Comparison of ENCODE assay signal across 10 cellular contexts in the genomic region with DNA sequence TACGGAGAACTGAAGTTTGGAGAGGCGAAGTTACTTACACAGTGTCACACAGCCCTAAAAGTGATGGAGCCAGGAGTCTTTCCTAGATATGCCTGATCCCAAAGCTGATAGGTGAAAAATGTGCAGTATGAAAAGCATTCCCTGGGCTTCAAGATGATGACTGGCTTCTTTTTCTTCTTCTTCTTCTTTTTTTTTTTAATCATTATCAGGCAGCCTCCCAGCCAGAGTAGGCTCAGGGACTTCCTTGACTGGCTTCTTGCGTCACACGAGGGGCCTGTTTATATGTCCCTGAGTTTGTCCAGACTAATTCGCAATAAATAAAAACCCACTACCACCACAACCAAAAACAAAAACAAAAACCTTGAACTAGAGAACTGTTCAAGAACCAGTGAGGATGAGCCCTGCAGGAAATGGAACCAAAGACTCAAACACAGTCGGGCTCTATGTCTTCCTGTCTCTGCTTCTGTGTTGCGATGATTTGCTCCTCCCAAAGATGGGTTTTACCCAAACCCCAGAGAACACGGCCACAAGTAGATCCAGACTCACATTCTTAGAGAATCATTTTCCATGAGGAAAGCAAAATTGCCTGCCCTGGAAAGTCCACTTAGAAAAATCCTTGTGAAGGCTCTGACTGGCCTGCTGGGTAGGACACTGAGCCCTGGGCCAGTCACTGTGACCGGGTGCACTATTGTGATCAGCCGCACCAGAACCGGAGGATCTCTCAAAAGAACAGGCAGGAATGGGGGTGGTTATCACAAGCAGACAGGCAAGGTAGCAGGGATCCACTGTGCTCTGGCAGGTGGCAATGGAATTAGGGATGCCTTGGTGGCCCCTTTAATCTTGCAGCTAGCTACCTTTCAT. TPM values are rescaled to one million over a fixed set of nuclear protein-coding genes. Genes with fewer than 3 reads are reported as not detected.
DNase-seq lines count a peak whose midpoint lies in the region; ATAC-seq and TF ChIP-seq lines count a peak whose summit lies in the region.
"Had no signal": no experiment of that assay in that cellular context is flagged by ENCODE, and none has a peak within 500 bp of the region (broad histone marks: within the 10 kb centered on the region; RNA-seq: fewer than 3 reads in every experiment).

No MANE protein-coding gene starts in this region.

- no peak overlapping the region for H2AK5ac ChIP-seq in mesenchymal stem cell (ENCODE audit: low read length, severe bottlenecking)

- no peak overlapping the region for H3K14ac ChIP-seq in mesenchymal stem cell (ENCODE audit: low read length in 2 of 2)

- peak in 2 of 10 experiments; percentile 4 to 20 for DNase-seq in CD4-positive, alpha-beta T cell
- DNase-seq in GM23338 (ENCODE audit: low spot score): no peak
- DNase-seq in activated B cell treated with CpG ODN at 0.5 μM for 24 hours: no peak
- peak; percentile 24 for DNase-seq in mesenchymal stem cell
- no peak for DNase-seq in occipital lobe (lab: John Stamatoyannopoulos, UW)
- no peak for DNase-seq in NCI-H1417 treated with DMSO at 0.1 percent for 48 hours (lab: John Stamatoyannopoulos, UW)
- no peak for DNase-seq in stimulated activated CD4-positive, alpha-beta T cell treated with anti-CD3 and anti-CD28 coated beads, Interleukin-2, amount 100 ng/mL, for 24 hours
- DNase-seq: NCI-H2107 had no signal

- no peak overlapping the region for H2BK120ac ChIP-seq in mesenchymal stem cell (ENCODE audit: low read depth, low read length)

- peak overlapping the region; percentile 48 for H3K27ac Mint-ChIP-seq in CD4-positive, alpha-beta T cell
- H3K27ac Mint-ChIP-seq in GM23338: no peak overlapping the region
- H3K27ac Mint-ChIP-seq in activated B cell treated with CpG ODN at 0.5 μM for 24 hours: peak overlapping the region; percentile 71

- no peaks in the 10 kb centered on the region for H3F3A ChIP-seq in GM23338 (replicated peaks; ENCODE audit: low read depth)

- no peak overlapping the region for H2BK5ac ChIP-seq in mesenchymal stem cell (ENCODE audit: low read depth, low read length, poor library complexity, severe bottlenecking)

- H3K4ac ChIP-seq in mesenchymal stem cell (ENCODE audit: low read depth in 1 of 2, low read length in 2 of 2): no peak overlapping the region

- no peaks in the 10 kb centered on the region for H3K9me2 ChIP-seq in GM23338 (ENCODE audit: insufficient read depth)

- no peak overlapping the region for H3K4me2 ChIP-seq in GM23338
- no peak overlapping the region for H3K4me2 ChIP-seq in mesenchymal stem cell (ENCODE audit: low read length, poor library complexity, severe bottlenecking)

- peaks cover 41% of the 10 kb centered on the region for H3K4me1 Mint-ChIP-seq in CD4-positive, alpha-beta T cell (ENCODE audit: low read depth)
- H3K4me1 Mint-ChIP-seq in GM23338: no peaks in the 10 kb centered on the region
- H3K4me1 Mint-ChIP-seq in activated B cell treated with CpG ODN at 0.5 μM for 24 hours: peaks cover 40% of the 10 kb centered on the region

- no peaks in the 10 kb centered on the region for H3K27me3 ChIP-seq in CD4-positive, alpha-beta T cell (ENCODE audit: control insufficient read depth, insufficient read depth, low read length)
- H3K27me3 ChIP-seq in GM23338 (ENCODE audit: insufficient read depth) (no peaks in the 10 kb centered on the region), mesenchymal stem cell (ENCODE audit: control insufficient read depth in 1 of 2, insufficient read depth in 1 of 2, low read length in 2 of 2) (no peaks in the 10 kb centered on the region)

- H3K4me1 ChIP-seq in GM23338 (ENCODE audit: insufficient read depth) (no peaks in the 10 kb centered on the region), mesenchymal stem cell (ENCODE audit: control insufficient read depth, insufficient read depth, low read depth, low read length) (no peaks in the 10 kb centered on the region)

- H3K79me2 ChIP-seq in GM23338 (replicated peaks; ENCODE audit: insufficient read depth): no peaks in the 10 kb centered on the region

- no peaks in the 10 kb centered on the region for H4K20me1 ChIP-seq in GM23338 (replicated peaks; ENCODE audit: insufficient read depth)

- POLR2A ChIA-PET in CD4-positive, alpha-beta T cell (lab: Charles Lee): no interaction called here
- POLR2A ChIA-PET in activated B cell treated with CpG ODN at 0.5 μM for 24 hours (lab: Charles Lee): interaction anchor here (0.8 kb wide), 1 partner anchor 17 kb away, joined by 3 read pairs; no protein-coding TSS in a partner anchor

- peak overlapping the region; percentile 1 for H3K4me3 Mint-ChIP-seq in CD4-positive, alpha-beta T cell
- H3K4me3 Mint-ChIP-seq in GM23338 (no peak overlapping the region), activated B cell treated with CpG ODN at 0.5 μM for 24 hours (no peak overlapping the region)
- H3K4me3 Mint-ChIP-seq: neural crest cell had no signal

- H3K9ac ChIP-seq in mesenchymal stem cell (ENCODE audit: low read length): no peak overlapping the region

- H3K23ac ChIP-seq in mesenchymal stem cell (ENCODE audit: low read length in 2 of 2): no peak overlapping the region

- ATAC-seq in CD4-positive, alpha-beta T cell (ENCODE audit: poor library complexity): peak; percentile 84
- ATAC-seq in GM23338: 0 out of 3 replicates have a peak, but pooled peaks have one; percentile 23
- ATAC-seq in activated B cell treated with CpG ODN at 0.5 μM for 24 hours (ENCODE audit: low read depth): no peak

- CTCF ChIA-PET in CD4-positive, alpha-beta T cell (lab: Charles Lee): interaction anchor here (0.8 to 1.2 kb wide), 3 partner anchors 38 to 98 kb away, joined by 3 read pairs; no protein-coding TSS in a partner anchor
- CTCF ChIA-PET in activated B cell treated with CpG ODN at 0.5 μM for 24 hours (lab: Charles Lee): no interaction called here

- no peaks in the 10 kb centered on the region for H3K36me3 Mint-ChIP-seq in CD4-positive, alpha-beta T cell (ENCODE audit: low read depth)
- H3K36me3 Mint-ChIP-seq in GM23338 (ENCODE audit: low read depth): no peaks in the 10 kb centered on the region
- no peaks in the 10 kb centered on the region for H3K36me3 Mint-ChIP-seq in activated B cell treated with CpG ODN at 0.5 μM for 24 hours (ENCODE audit: low read depth)

- H3K9me3 Mint-ChIP-seq in CD4-positive, alpha-beta T cell: no peaks in the 10 kb centered on the region
- peaks cover 3% of the 10 kb centered on the region; the same call in 1 of the 3 replicates for H3K9me3 Mint-ChIP-seq in GM23338
- no peaks in the 10 kb centered on the region for H3K9me3 Mint-ChIP-seq in activated B cell treated with CpG ODN at 0.5 μM for 24 hours

- no peaks in the 10 kb centered on the region for H3K79me1 ChIP-seq in mesenchymal stem cell (replicated peaks; ENCODE audit: low read length, poor library complexity, severe bottlenecking)

- H4K91ac ChIP-seq in mesenchymal stem cell (ENCODE audit: low read length): peak overlapping the region; percentile 31

- no peak overlapping the region for H3K18ac ChIP-seq in mesenchymal stem cell (ENCODE audit: low read depth in 1 of 2, low read length in 2 of 2)

- H3K27ac ChIP-seq in CD4-positive, alpha-beta T cell (ENCODE audit: low read depth, low read length): no peak overlapping the region
- no peak overlapping the region for H3K27ac ChIP-seq in GM23338 (ENCODE audit: low read depth)
- H3K27ac ChIP-seq in mesenchymal stem cell (ENCODE audit: low read length, poor library complexity, severe bottlenecking): no peak overlapping the region

- H4K8ac ChIP-seq in mesenchymal stem cell (ENCODE audit: low read length): no peak overlapping the region

- H2AFZ ChIP-seq in GM23338: peak overlapping the region; percentile 67; the same call in 1 of the 2 replicates
- no peak overlapping the region for H2AFZ ChIP-seq in mesenchymal stem cell (ENCODE audit: low read depth, low read length)

- no peak overlapping the region for H2BK12ac ChIP-seq in mesenchymal stem cell (ENCODE audit: low read length in 2 of 2)

- no peak for TF ChIP-seq CTCF in CD4-positive, alpha-beta T cell (IDR thresholded peaks at IDR 0.05)
- TF ChIP-seq CTCF in GM23338 (conservative IDR thresholded peaks at IDR 0.05; ENCODE audit: low read depth in 2 of 2) (no peak), activated B cell treated with CpG ODN at 0.5 μM for 24 hours (IDR thresholded peaks at IDR 0.05) (no peak)

- no peak overlapping the region for H2BK15ac ChIP-seq in mesenchymal stem cell (ENCODE audit: low read depth, poor library complexity, severe bottlenecking)

- no peaks in the 10 kb centered on the region for H3K36me3 ChIP-seq in GM23338 (ENCODE audit: insufficient read depth)
- H3K36me3 ChIP-seq in mesenchymal stem cell (ENCODE audit: control insufficient read depth in 1 of 2, insufficient read depth in 2 of 2, low read depth in 1 of 2, low read length in 2 of 2): no peaks in the 10 kb centered on the region

- intact Hi-C loops in CD4-positive, alpha-beta T cell (cut with DNase I, micrococcal nuclease): no loop called here
- intact Hi-C loops in activated B cell treated with CpG ODN at 0.5 μM for 24 hours (cut with micrococcal nuclease): loop anchor here (1.0 kb wide), 1 partner anchor 10 kb away; no protein-coding TSS in a partner anchor

- no peak overlapping the region for H3K4me3 ChIP-seq in GM23338
- no peak overlapping the region for H3K4me3 ChIP-seq in mesenchymal stem cell (ENCODE audit: insufficient read depth in 1 of 2, low read depth in 1 of 2, low read length in 2 of 2)

- no peaks in the 10 kb centered on the region for H3K9me3 ChIP-seq in CD4-positive, alpha-beta T cell (ENCODE audit: control insufficient read depth, low read length)
- no peaks in the 10 kb centered on the region for H3K9me3 ChIP-seq in mesenchymal stem cell (ENCODE audit: control insufficient read depth, low read length)

- no peaks in the 10 kb centered on the region for H3K27me3 Mint-ChIP-seq in CD4-positive, alpha-beta T cell
- H3K27me3 Mint-ChIP-seq in GM23338 (ENCODE audit: insufficient read depth, low read depth, poor library complexity): no peaks in the 10 kb centered on the region
- no peaks in the 10 kb centered on the region for H3K27me3 Mint-ChIP-seq in activated B cell treated with CpG ODN at 0.5 μM for 24 hours

- 84% methylated on average over 11 of the region's 11 CpGs for WGBS in mesenchymal stem cell

RNA-seq across cellular contexts. Expression of gene ADAM19, which starts 38.0 kb away (rescaled TPM):
- 10 to 100 TPM; 26.7 to 29.1 TPM for total RNA-seq in CD4-positive, alpha-beta T cell
- total RNA-seq in GM23338 (2014; rRNA removed; shearing (Covaris generic)): 13.2 and 13.3 TPM in 2 replicates
- polyA plus RNA-seq in GM23338 (2016; fragmentation: Nextera tagmentation; extraction: Ambion mirVana): 9.1 and 10.0 TPM in 2 replicates
- total RNA-seq in activated B cell treated with CpG ODN at 0.5 μM for 24 hours (115 and 136 TPM in 2 replicates), occipital lobe (13.4 TPM)
- 57.9 TPM for polyA plus RNA-seq in mesenchymal stem cell (2013, experiment 1 of 2)
- polyA plus RNA-seq in mesenchymal stem cell (2013, experiment 2 of 2): 57.0 TPM

RNA-seq across cellular contexts. Expression of gene SOX30, which starts 38.6 kb away (rescaled TPM):
- total RNA-seq in CD4-positive, alpha-beta T cell: not detected
- 1.3 and 1.4 TPM in 2 replicates for total RNA-seq in GM23338 (2014; rRNA removed; shearing (Covaris generic))
- polyA plus RNA-seq in GM23338 (2016; fragmentation: Nextera tagmentation; extraction: Ambion mirVana): 0.43 and 0.47 TPM in 2 replicates
- total RNA-seq in activated B cell treated with CpG ODN at 0.5 μM for 24 hours (0.37 and 0.47 TPM in 2 replicates), occipital lobe (not detected)
- not detected for polyA plus RNA-seq in mesenchymal stem cell (2013, experiment 1 of 2)
- not detected for polyA plus RNA-seq in mesenchymal stem cell (2013, experiment 2 of 2)
- total RNA-seq: neural crest cell had no signal

RNA-seq across cellular contexts. Expression of gene C5orf52, which starts 57.7 kb away (rescaled TPM):
- not detected for total RNA-seq in CD4-positive, alpha-beta T cell
- total RNA-seq in GM23338 (2014; rRNA removed; shearing (Covaris generic)): not detected in 2 replicates
- not detected in 2 replicates for polyA plus RNA-seq in GM23338 (2016; fragmentation: Nextera tagmentation; extraction: Ambion mirVana)
- total RNA-seq in activated B cell treated with CpG ODN at 0.5 μM for 24 hours (not detected in 2 replicates), occipital lobe (not detected)
- not detected for polyA plus RNA-seq in mesenchymal stem cell (2013, experiment 1 of 2)
- polyA plus RNA-seq in mesenchymal stem cell (2013, experiment 2 of 2): not detected
- total RNA-seq: neural crest cell had no signal
- polyA plus RNA-seq: thymus had no signal
